In the genomic region with DNA sequence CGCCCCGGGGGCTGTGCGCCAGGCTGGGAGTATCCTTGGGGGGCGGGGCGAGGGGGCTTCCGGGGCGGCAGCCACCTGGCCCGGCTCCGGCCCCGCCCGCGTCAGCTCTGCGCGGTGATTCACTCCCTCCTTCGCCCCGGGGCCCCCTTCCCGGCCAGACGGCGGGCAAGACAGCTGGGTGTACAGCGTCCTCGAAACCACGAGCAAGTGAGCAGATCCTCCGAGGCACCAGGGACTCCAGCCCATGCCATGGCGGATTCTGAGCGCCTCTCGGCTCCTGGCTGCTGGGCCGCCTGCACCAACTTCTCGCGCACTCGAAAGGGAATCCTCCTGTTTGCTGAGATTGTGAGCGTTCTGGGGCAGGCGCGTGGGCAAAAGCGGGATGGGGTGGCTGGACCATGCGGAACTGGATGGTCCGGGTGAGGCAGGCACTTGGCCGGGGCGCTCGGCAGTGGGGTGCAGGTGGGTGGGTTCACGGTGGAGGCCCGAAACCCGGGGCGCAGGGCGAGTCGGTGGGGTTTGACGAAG, we compare ENCODE assay signal across 8 cellular contexts. TPM values are rescaled to one million over a fixed set of nuclear protein-coding genes. Genes with fewer than 3 reads are reported as not detected.
DNase-seq lines count a peak whose midpoint lies in the region; ATAC-seq and TF ChIP-seq lines count a peak whose summit lies in the region.

A gene with protein sequence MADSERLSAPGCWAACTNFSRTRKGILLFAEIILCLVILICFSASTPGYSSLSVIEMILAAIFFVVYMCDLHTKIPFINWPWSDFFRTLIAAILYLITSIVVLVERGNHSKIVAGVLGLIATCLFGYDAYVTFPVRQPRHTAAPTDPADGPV (plus strand): TSS at position 147 of the 528 bp plus-strand sequence. CDS start 103 bp downstream, at position 250.

- peak; percentile 46 for DNase-seq in LoVo (ENCODE audit: low spot score)
- DNase-seq in chondrocyte (ENCODE audit: low spot score) = no peak
- DNase-seq in lower leg skin (ENCODE audit: low spot score in 2 of 2) = peak in 1 of 2 donors; percentile 92
- peak; percentile 43 for DNase-seq in stimulated activated CD8-positive, alpha-beta memory T cell treated with anti-CD3 and anti-CD28 coated beads, Interleukin-15, amount 100 ng/mL, for 24 hours (ENCODE audit: low read depth)

- TF ChIP-seq CTCF in C4-2B (conservative IDR thresholded peaks at IDR 0.05) (no peak), chondrocyte (IDR thresholded peaks at IDR 0.05) (no peak), lower leg skin (IDR thresholded peaks at IDR 0.05) (no peak)

- H3K4me3 Mint-ChIP-seq in chondrocyte (ENCODE audit: unreplicated experiment) = peak within 1 kb of the TSS; percentile 90

- peak within 1 kb of the TSS; percentile 48 for H3K4me3 ChIP-seq in lower leg skin (ENCODE audit: low read depth, poor library complexity, severe bottlenecking)

- H3K27ac ChIP-seq in C4-2B = peak within 1 kb of the TSS; percentile 45

- peaks cover 2% of the 10 kb centered on the region for H3K9me3 Mint-ChIP-seq in chondrocyte (ENCODE audit: low read depth)

- ATAC-seq in GM19463 (IDR thresholded peaks at IDR 0.05; ENCODE audit: unreplicated experiment) (peak; percentile 32), GM18517 (IDR thresholded peaks at IDR 0.05; ENCODE audit: unreplicated experiment) (no peak)
- peak; percentile 69 to 73 for ATAC-seq in activated CD4-positive, CD25-positive, alpha-beta regulatory T cell treated with anti-CD3 and anti-CD28 coated beads, Interleukin-2, amount 50 U/mL, for 24 hours

- H3K36me3 Mint-ChIP-seq in chondrocyte (ENCODE audit: low read depth) = peaks cover 9% of the 10 kb centered on the region

- no peak for TF ChIP-seq POLR2A in lower leg skin (IDR thresholded peaks at IDR 0.05)

- 1 to 42% methylated on average over 12 to 30 of the region's 46 CpGs for WGBS in lower leg skin, 2 donors

- intact Hi-C loops in lower leg skin (cut with DNase I; ENCODE audit: low total_unique reads) = no loop called here

- no peaks in the 10 kb centered on the region for H3K27me3 Mint-ChIP-seq in chondrocyte (ENCODE audit: low read depth)

- H3K4me1 Mint-ChIP-seq in chondrocyte (ENCODE audit: low read depth) = peaks cover 23% of the 10 kb centered on the region

- peak within 1 kb of the TSS; percentile 85 for H3K27ac Mint-ChIP-seq in chondrocyte (ENCODE audit: unreplicated experiment)

RNA-seq across cellular contexts. Expression of the gene that starts here (rescaled TPM):
- total RNA-seq in chondrocyte (120 to 203 TPM (median 187 TPM) in 3 replicates), lower leg skin (100 to 1,000 TPM; 126 to 132 (median 130) TPM)
